In the genomic region with DNA sequence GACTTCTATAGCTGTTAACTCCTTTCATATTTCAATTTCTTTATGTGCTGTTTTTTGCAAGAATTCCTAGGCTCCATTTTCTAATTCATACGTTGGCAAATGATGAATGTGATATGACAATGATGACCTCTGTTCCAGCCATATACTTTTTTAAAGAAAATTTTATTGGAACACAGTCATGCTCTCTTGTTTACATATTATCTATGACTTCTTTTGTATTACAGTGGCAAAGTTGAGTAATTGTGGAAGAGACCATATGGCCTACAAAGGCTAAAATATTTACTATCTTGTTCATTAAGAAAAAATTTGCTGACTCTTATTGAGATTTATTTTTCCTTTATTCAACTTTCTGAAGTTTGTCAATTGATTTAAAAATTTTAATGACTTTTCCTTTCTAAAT, we compare ENCODE assay signal across 30 cellular contexts. TPM values are rescaled to one million over a fixed set of nuclear protein-coding genes. Genes with fewer than 3 reads are reported as not detected.
A peak's percentile ranks its signal among the peaks of the same experiment; 100 is the strongest.
DNase-seq lines count a peak whose midpoint lies in the region; ATAC-seq, FAIRE-seq and TF ChIP-seq lines count a peak whose summit lies in the region.
"Had no signal": no experiment of that assay in that cellular context is flagged by ENCODE, and none has a peak within 500 bp of the region (broad histone marks: within the 10 kb centered on the region; RNA-seq: fewer than 3 reads in every experiment).

No MANE protein-coding gene starts in this region.

- H3K27ac Mint-ChIP-seq in activated CD4-positive, alpha-beta memory T cell treated with anti-CD3 and anti-CD28 coated beads, Interleukin-2, amount 10 ng/mL, durations not matched to agents 7 days and 5 days: no peak overlapping the region
- no peak overlapping the region for H3K27ac Mint-ChIP-seq in activated CD4-positive, alpha-beta memory T cell treated with anti-CD3 and anti-CD28 coated beads for 36 hours
- H3K27ac Mint-ChIP-seq in mesothelial cell of epicardium: peak overlapping the region; percentile 59
- H3K27ac Mint-ChIP-seq: B cell; effector memory CD8-positive, alpha-beta T cell; memory B cell; type B pancreatic cell had no signal

- intact Hi-C loops in activated CD4-positive, alpha-beta memory T cell treated with anti-CD3 and anti-CD28 coated beads for 36 hours (cut with micrococcal nuclease): loop anchor here (10.0 kb wide), 1 partner anchor 653 kb away; a partner anchor contains a TSS

- peak overlapping the region; percentile 51 for H3K4me3 Mint-ChIP-seq in activated CD4-positive, alpha-beta memory T cell treated with anti-CD3 and anti-CD28 coated beads, Interleukin-2, amount 10 ng/mL, durations not matched to agents 7 days and 5 days
- H3K4me3 Mint-ChIP-seq in activated CD4-positive, alpha-beta memory T cell treated with anti-CD3 and anti-CD28 coated beads for 36 hours: no peak overlapping the region
- H3K4me3 Mint-ChIP-seq in mesothelial cell of epicardium: no peak overlapping the region
- H3K4me3 Mint-ChIP-seq: B cell; effector memory CD8-positive, alpha-beta T cell; memory B cell; type B pancreatic cell had no signal

- no peak for DNase-seq in activated CD4-positive, alpha-beta memory T cell treated with anti-CD3 and anti-CD28 coated beads, Interleukin-2, amount 10 ng/mL, durations not matched to agents 7 days and 5 days
- no peak for DNase-seq in activated CD4-positive, alpha-beta memory T cell treated with anti-CD3 and anti-CD28 coated beads for 36 hours
- peak; percentile 75 for DNase-seq in LNCaP clone FGC (ENCODE audit: low read depth)
- DNase-seq in mesothelial cell of epicardium (ENCODE audit: low spot score in 2 of 2, unreplicated experiment in 2 of 2): no peak
- DNase-seq in RKO (ENCODE audit: low spot score): no peak
- DNase-seq in activated CD4-positive, CD25-positive, alpha-beta regulatory T cell (lab: John Stamatoyannopoulos, UW): no peak
- DNase-seq: activated CD4-positive, alpha-beta T cell treated with anti-CD3 and anti-CD28 coated beads, Interleukin-2, amount 50 U/mL, for 1 hour; activated gamma-delta T cell treated with Interleukin-2 at 50 U/mL for 16 hours; activated T-cell treated with anti-CD3 and anti-CD28 coated beads for 4 hours; amniotic stem cell; effector memory CD8-positive, alpha-beta T cell; heart right ventricle; KG1; left colon; NCI-H146; NCI-H2171; NCI-H524 treated with DMSO at 0.1 percent for 48 hours; retina; stimulated activated CD4-positive, alpha-beta T cell treated with anti-CD3 and anti-CD28 coated beads, Interleukin-2, amount 100 ng/mL, for 24 hours had no signal

- CTCF ChIA-PET in activated CD4-positive, alpha-beta memory T cell treated with anti-CD3 and anti-CD28 coated beads, Interleukin-2, amount 10 ng/mL, durations not matched to agents 7 days and 5 days (lab: Charles Lee): interaction anchor here (1.2 to 2.6 kb wide), 5 partner anchors 10 to 51 kb away, joined by 3 to 17 read pairs (median 4); no protein-coding TSS in a partner anchor
- CTCF ChIA-PET in activated CD4-positive, alpha-beta memory T cell treated with anti-CD3 and anti-CD28 coated beads for 36 hours (lab: Charles Lee): interaction anchor here (2.5 kb wide), 1 partner anchor 10 kb away, joined by 13 read pairs; no protein-coding TSS in a partner anchor

- POLR2A ChIA-PET in activated CD4-positive, alpha-beta memory T cell treated with anti-CD3 and anti-CD28 coated beads, Interleukin-2, amount 10 ng/mL, durations not matched to agents 7 days and 5 days (lab: Charles Lee): interaction anchor here (0.7 to 1.3 kb wide), 4 partner anchors 28 to 623 kb away, joined by 3 read pairs; a partner anchor contains a TSS
- POLR2A ChIA-PET in activated CD4-positive, alpha-beta memory T cell treated with anti-CD3 and anti-CD28 coated beads for 36 hours (lab: Charles Lee): no interaction called here

- peaks cover 61% of the 10 kb centered on the region for H3K4me1 Mint-ChIP-seq in activated CD4-positive, alpha-beta memory T cell treated with anti-CD3 and anti-CD28 coated beads, Interleukin-2, amount 10 ng/mL, durations not matched to agents 7 days and 5 days
- H3K4me1 Mint-ChIP-seq in activated CD4-positive, alpha-beta memory T cell treated with anti-CD3 and anti-CD28 coated beads for 36 hours (ENCODE audit: low read depth): peaks cover 37% of the 10 kb centered on the region
- H3K4me1 Mint-ChIP-seq in mesothelial cell of epicardium: peaks cover 25% of the 10 kb centered on the region

- H3K27me3 Mint-ChIP-seq in activated CD4-positive, alpha-beta memory T cell treated with anti-CD3 and anti-CD28 coated beads, Interleukin-2, amount 10 ng/mL, durations not matched to agents 7 days and 5 days: no peaks in the 10 kb centered on the region
- H3K27me3 Mint-ChIP-seq in activated CD4-positive, alpha-beta memory T cell treated with anti-CD3 and anti-CD28 coated beads for 36 hours: no peaks in the 10 kb centered on the region
- peaks cover 3% of the 10 kb centered on the region for H3K27me3 Mint-ChIP-seq in mesothelial cell of epicardium (ENCODE audit: low read depth)
- H3K27me3 Mint-ChIP-seq: B cell; effector memory CD8-positive, alpha-beta T cell; memory B cell; type B pancreatic cell had no signal

- FAIRE-seq in endometrium (lab: Jason Lieb, UNC): peak; percentile 85
- FAIRE-seq: A204.1, HTR-8/SVneo, RCC 7860 had no signal

- no peak for ATAC-seq in GM18909 (IDR thresholded peaks at IDR 0.05; ENCODE audit: poor library complexity, unreplicated experiment)
- ATAC-seq: effector memory CD8-positive, alpha-beta T cell; heart right ventricle; left colon had no signal

- no peak overlapping the region for H3K4me3 ChIP-seq in LNCaP clone FGC (ENCODE audit: low read depth, low read length)
- H3K4me3 ChIP-seq: coronary artery, heart right ventricle, smooth muscle cell had no signal

- no peaks in the 10 kb centered on the region for H3K9me3 Mint-ChIP-seq in activated CD4-positive, alpha-beta memory T cell treated with anti-CD3 and anti-CD28 coated beads, Interleukin-2, amount 10 ng/mL, durations not matched to agents 7 days and 5 days
- no peaks in the 10 kb centered on the region for H3K9me3 Mint-ChIP-seq in activated CD4-positive, alpha-beta memory T cell treated with anti-CD3 and anti-CD28 coated beads for 36 hours
- peaks cover 9% of the 10 kb centered on the region for H3K9me3 Mint-ChIP-seq in mesothelial cell of epicardium
- H3K9me3 Mint-ChIP-seq: effector memory CD8-positive, alpha-beta T cell; memory B cell; type B pancreatic cell had no signal

- TF ChIP-seq CTCF in LNCaP clone FGC (IDR thresholded peaks at IDR 0.05; ENCODE audit: control insufficient read depth, extremely low read depth, insufficient read depth): no peak
- no peak for TF ChIP-seq CTCF in mesothelial cell of epicardium (IDR thresholded peaks at IDR 0.05; ENCODE audit: unreplicated experiment)

- peaks cover 88% of the 10 kb centered on the region for H3K36me3 Mint-ChIP-seq in activated CD4-positive, alpha-beta memory T cell treated with anti-CD3 and anti-CD28 coated beads, Interleukin-2, amount 10 ng/mL, durations not matched to agents 7 days and 5 days (ENCODE audit: low read depth)
- peaks cover 23% of the 10 kb centered on the region for H3K36me3 Mint-ChIP-seq in activated CD4-positive, alpha-beta memory T cell treated with anti-CD3 and anti-CD28 coated beads for 36 hours
- peaks cover 18% of the 10 kb centered on the region for H3K36me3 Mint-ChIP-seq in mesothelial cell of epicardium
- H3K36me3 Mint-ChIP-seq: type B pancreatic cell had no signal

RNA-seq across cellular contexts. Expression of a gene that starts 7.1 kb away (rescaled TPM):
- 100 to 1,000 TPM; 420 to 430 TPM for total RNA-seq in activated CD4-positive, alpha-beta memory T cell treated with anti-CD3 and anti-CD28 coated beads, Interleukin-2, amount 10 ng/mL, durations not matched to agents 7 days and 5 days
- 10 to 100 TPM; 32.8 to 38.3 TPM for total RNA-seq in activated CD4-positive, alpha-beta memory T cell treated with anti-CD3 and anti-CD28 coated beads for 36 hours
- total RNA-seq in mesothelial cell of epicardium: 86.8 to 105 TPM (median 88.6 TPM) in 3 replicates
- total RNA-seq: SK-MEL-5, smooth muscle cell had no signal

RNA-seq across cellular contexts. Expression of a gene that starts 22.3 kb away (rescaled TPM):
- 100 to 1,000 TPM; 320 to 338 TPM for total RNA-seq in activated CD4-positive, alpha-beta memory T cell treated with anti-CD3 and anti-CD28 coated beads, Interleukin-2, amount 10 ng/mL, durations not matched to agents 7 days and 5 days
- 10 to 100 TPM; 56.1 to 60.1 TPM for total RNA-seq in activated CD4-positive, alpha-beta memory T cell treated with anti-CD3 and anti-CD28 coated beads for 36 hours
- total RNA-seq in mesothelial cell of epicardium: 77.1 to 94.3 TPM (median 81.4 TPM) in 3 replicates
- total RNA-seq: smooth muscle cell had no signal
